16 cellular contexts compared by ENCODE assay signal in genomic region chr3:115165701-115166100, GRCh38. TPM values are rescaled to one million over a fixed set of nuclear protein-coding genes. Genes with fewer than 3 reads are reported as not detected.
DNase-seq lines count a peak whose midpoint lies in the region; ATAC-seq, FAIRE-seq and TF ChIP-seq lines count a peak whose summit lies in the region.
"Had no signal": no experiment of that assay in that cellular context is flagged by ENCODE, and none has a peak within 500 bp of the region (broad histone marks: within the 10 kb centered on the region; RNA-seq: fewer than 3 reads in every experiment).

No MANE protein-coding gene starts in this region.

- no peaks in the 10 kb centered on the region for H3K36me3 ChIP-seq in fibroblast of lung (ENCODE audit: control insufficient read depth, insufficient read depth, low read length)
- H3K36me3 ChIP-seq: ascending aorta, colonic mucosa had no signal

- no peak for DNase-seq in activated naive CD4-positive, alpha-beta T cell treated with anti-CD3 and anti-CD28 coated beads, Interleukin-2, amount 50 U/mL, for 72 hours (ENCODE audit: low spot score in 2 of 2)
- DNase-seq in activated naive CD4-positive, alpha-beta T cell treated with anti-CD3 and anti-CD28 coated beads for 36 hours = no peak
- DNase-seq in fibroblast of lung (ENCODE audit: low read depth in 2 of 2) = peak in 1 of 2 donors; percentile 15
- no peak for DNase-seq in urothelium cell line (ENCODE audit: low spot score)
- DNase-seq in amygdala (lab: John Stamatoyannopoulos, UW) = no peak
- DNase-seq: activated CD4-positive, CD25-positive, alpha-beta regulatory T cell treated with anti-CD3 and anti-CD28 coated beads, Interleukin-2, amount 50 U/mL, for 72 hours; colonic mucosa; H7; NCI-H1436 treated with DMSO at 0.1 percent for 48 hours had no signal

- peak overlapping the region; percentile 43 for H2AFZ ChIP-seq in fibroblast of lung (ENCODE audit: low read length)

- no peak overlapping the region for H3K27ac ChIP-seq in fibroblast of lung (ENCODE audit: insufficient read depth, low read length)
- H3K27ac ChIP-seq: ascending aorta, colonic mucosa, epithelial cell of prostate had no signal

- no peaks in the 10 kb centered on the region for H3K79me2 ChIP-seq in fibroblast of lung (ENCODE audit: control insufficient read depth, insufficient read depth, low read length)

- H3K27ac Mint-ChIP-seq in activated naive CD4-positive, alpha-beta T cell treated with anti-CD3 and anti-CD28 coated beads, Interleukin-2, amount 50 U/mL, for 72 hours = peak overlapping the region in 1 of 2 donors; percentile 40
- H3K27ac Mint-ChIP-seq in activated naive CD4-positive, alpha-beta T cell treated with anti-CD3 and anti-CD28 coated beads for 36 hours = no peak overlapping the region
- peak overlapping the region; percentile 70 for H3K27ac Mint-ChIP-seq in T-helper 1 cell treated with Interleukin-12 subunit alpha and Interleukin-12 subunit beta and Interleukin-4 antibody, amounts not matched to agents 30 μg/mL and 1 μg/mL, for 36 hours

- no peak overlapping the region for H3K4me2 ChIP-seq in fibroblast of lung (ENCODE audit: extremely low read depth, insufficient read depth, low read length)

- no peak for TF ChIP-seq CTCF in fibroblast of lung (conservative IDR thresholded peaks at IDR 0.05 in 1 of 2, IDR thresholded peaks at IDR 0.05 in 1 of 2; ENCODE audit: low read depth in 1 of 2, low read length in 2 of 2)

- H3K36me3 Mint-ChIP-seq in activated naive CD4-positive, alpha-beta T cell treated with anti-CD3 and anti-CD28 coated beads, Interleukin-2, amount 50 U/mL, for 72 hours = peaks cover 5 to 6% of the 10 kb centered on the region in 2 donors
- peaks cover 2% of the 10 kb centered on the region for H3K36me3 Mint-ChIP-seq in activated naive CD4-positive, alpha-beta T cell treated with anti-CD3 and anti-CD28 coated beads for 36 hours (ENCODE audit: low read depth)
- H3K36me3 Mint-ChIP-seq in T-helper 1 cell treated with Interleukin-12 subunit alpha and Interleukin-12 subunit beta and Interleukin-4 antibody, amounts not matched to agents 30 μg/mL and 1 μg/mL, for 36 hours (ENCODE audit: low read depth) = no peaks in the 10 kb centered on the region

- H3K4me1 Mint-ChIP-seq in activated naive CD4-positive, alpha-beta T cell treated with anti-CD3 and anti-CD28 coated beads for 36 hours (ENCODE audit: low read depth) = peaks cover 25% of the 10 kb centered on the region
- peaks cover 32% of the 10 kb centered on the region for H3K4me1 Mint-ChIP-seq in T-helper 1 cell treated with Interleukin-12 subunit alpha and Interleukin-12 subunit beta and Interleukin-4 antibody, amounts not matched to agents 30 μg/mL and 1 μg/mL, for 36 hours (ENCODE audit: low read depth)

- CTCF ChIA-PET in activated naive CD4-positive, alpha-beta T cell treated with anti-CD3 and anti-CD28 coated beads for 36 hours (lab: Charles Lee) = interaction anchor here (1.0 to 5.8 kb wide), 5 partner anchors 19 to 650 kb away, joined by 3 to 67 read pairs (median 5); partner anchors contain the start of gene ZBTB20

- ATAC-seq in activated naive CD4-positive, alpha-beta T cell treated with anti-CD3 and anti-CD28 coated beads, Interleukin-2, amount 50 U/mL, for 72 hours = peak; percentile 43 to 61
- ATAC-seq in GM18498 (IDR thresholded peaks at IDR 0.05; ENCODE audit: unreplicated experiment) (no peak), HG03139 (IDR thresholded peaks at IDR 0.05; ENCODE audit: unreplicated experiment) (no peak)

- no peak overlapping the region for H3K9ac ChIP-seq in fibroblast of lung (ENCODE audit: insufficient read depth, low read length)

- H3K4me3 ChIP-seq in fibroblast of lung (replicated peaks in 1 of 4; ENCODE audit: control extremely low read depth in 1 of 4, insufficient read depth in 1 of 4, low read depth in 3 of 4, low read length in 4 of 4) = no peak overlapping the region
- H3K4me3 ChIP-seq: ascending aorta, colonic mucosa, lung had no signal

- FAIRE-seq in urothelium cell line (lab: Jason Lieb, UNC) = peak; percentile 40
- FAIRE-seq: D721Med had no signal

- intact Hi-C loops in activated naive CD4-positive, alpha-beta T cell treated with anti-CD3 and anti-CD28 coated beads for 36 hours (cut with micrococcal nuclease) = loop anchor here (1.0 to 10.0 kb wide), 2 partner anchors 18 to 1011 kb away; partner anchors contain the start of gene ZBTB20

- H3K4me1 ChIP-seq in fibroblast of lung (ENCODE audit: control insufficient read depth, extremely low read depth, insufficient read depth, low read length) = no peaks in the 10 kb centered on the region
- H3K4me1 ChIP-seq: ascending aorta, colonic mucosa had no signal

- H3K9me3 Mint-ChIP-seq in activated naive CD4-positive, alpha-beta T cell treated with anti-CD3 and anti-CD28 coated beads, Interleukin-2, amount 50 U/mL, for 72 hours = peaks cover 5 to 6% of the 10 kb centered on the region in 2 donors
- H3K9me3 Mint-ChIP-seq in activated naive CD4-positive, alpha-beta T cell treated with anti-CD3 and anti-CD28 coated beads for 36 hours = no peaks in the 10 kb centered on the region
- no peaks in the 10 kb centered on the region for H3K9me3 Mint-ChIP-seq in T-helper 1 cell treated with Interleukin-12 subunit alpha and Interleukin-12 subunit beta and Interleukin-4 antibody, amounts not matched to agents 30 μg/mL and 1 μg/mL, for 36 hours

- no peaks in the 10 kb centered on the region for H3K9me3 ChIP-seq in fibroblast of lung (ENCODE audit: control insufficient read depth, insufficient read depth, low read depth, low read length)
- H3K9me3 ChIP-seq: ascending aorta, colonic mucosa had no signal

- no peak overlapping the region for H3K4me3 Mint-ChIP-seq in activated naive CD4-positive, alpha-beta T cell treated with anti-CD3 and anti-CD28 coated beads for 36 hours
- peak overlapping the region; percentile 39 for H3K4me3 Mint-ChIP-seq in T-helper 1 cell treated with Interleukin-12 subunit alpha and Interleukin-12 subunit beta and Interleukin-4 antibody, amounts not matched to agents 30 μg/mL and 1 μg/mL, for 36 hours

- H3K27me3 ChIP-seq in fibroblast of lung (ENCODE audit: control insufficient read depth, insufficient read depth, low read length) = no peaks in the 10 kb centered on the region
- H3K27me3 ChIP-seq: ascending aorta, colonic mucosa had no signal

- H3K27me3 Mint-ChIP-seq in activated naive CD4-positive, alpha-beta T cell treated with anti-CD3 and anti-CD28 coated beads for 36 hours (ENCODE audit: low read depth) = no peaks in the 10 kb centered on the region
- no peaks in the 10 kb centered on the region for H3K27me3 Mint-ChIP-seq in T-helper 1 cell treated with Interleukin-12 subunit alpha and Interleukin-12 subunit beta and Interleukin-4 antibody, amounts not matched to agents 30 μg/mL and 1 μg/mL, for 36 hours (ENCODE audit: low read depth)

- H4K20me1 ChIP-seq in fibroblast of lung (ENCODE audit: control insufficient read depth, extremely low read depth, insufficient read depth, low read length) = no peaks in the 10 kb centered on the region

RNA-seq across cellular contexts. Expression of gene ZBTB20, which starts 18.6 kb away (rescaled TPM):
- total RNA-seq in activated naive CD4-positive, alpha-beta T cell treated with anti-CD3 and anti-CD28 coated beads, Interleukin-2, amount 50 U/mL, for 72 hours = 10 to 100 TPM in 1 of 2 donors, 1 to 10 TPM in 1; 9.2 to 10.8 TPM
- total RNA-seq in activated naive CD4-positive, alpha-beta T cell treated with anti-CD3 and anti-CD28 coated beads for 36 hours = 1 to 10 TPM; 4.5 to 4.7 TPM
- 13.4 and 22.5 TPM in 2 replicates for total RNA-seq in fibroblast of lung
- polyA plus RNA-seq in fibroblast of lung = 3.7 and 4.0 TPM in 2 replicates
- 1.3 and 2.5 TPM in 2 replicates for polyA plus RNA-seq in fibroblast of lung (2012)
- polyA minus RNA-seq in fibroblast of lung (ENCODE audit: low replicate concordance) = 37.3 and 37.9 TPM in 2 replicates

Comparison
In these comparisons a context has a peak if more than half of its experiments do, and no peak if none do; other contexts are left out.
1. ATAC-seq: peak in activated naive CD4-positive, alpha-beta T cell treated with anti-CD3 and anti-CD28 coated beads, Interleukin-2, amount 50 U/mL, for 72 hours (2 of 2); none in GM18498 (single experiment) and HG03139 (single experiment).